Comparison of ENCODE assay signal across 17 cellular contexts in genomic region chr14:22384167-22384549, GRCh38.
DNase-seq lines count a peak whose midpoint lies in the region; ATAC-seq and TF ChIP-seq lines count a peak whose summit lies in the region.
"Had no signal": no experiment of that assay in that cellular context is flagged by ENCODE, and none has a peak within 500 bp of the region (broad histone marks: within the 10 kb centered on the region; RNA-seq: fewer than 3 reads in every experiment).

No MANE protein-coding gene starts in this region.

- H3K27me3 Mint-ChIP-seq in central memory CD8-positive, alpha-beta T cell = no peaks in the 10 kb centered on the region
- H3K27me3 Mint-ChIP-seq: activated CD4-positive, alpha-beta memory T cell treated with anti-CD3 and anti-CD28 coated beads for 36 hours; CD8-positive, alpha-beta memory T cell had no signal

- H3K4me1 Mint-ChIP-seq in central memory CD8-positive, alpha-beta T cell = no peaks in the 10 kb centered on the region
- H3K4me1 Mint-ChIP-seq: CD8-positive, alpha-beta memory T cell had no signal

- H3K36me3 Mint-ChIP-seq in central memory CD8-positive, alpha-beta T cell (ENCODE audit: insufficient read depth) = no peaks in the 10 kb centered on the region
- H3K36me3 Mint-ChIP-seq: activated CD4-positive, alpha-beta memory T cell treated with anti-CD3 and anti-CD28 coated beads for 36 hours; activated naive CD4-positive, alpha-beta T cell treated with anti-CD3 and anti-CD28 coated beads, Interleukin-2, amount 50 U/mL, for 72 hours; CD8-positive, alpha-beta memory T cell had no signal

- peak overlapping the region; percentile 59 for H3K27ac Mint-ChIP-seq in central memory CD8-positive, alpha-beta T cell (ENCODE audit: low read depth)
- H3K27ac Mint-ChIP-seq: activated CD4-positive, alpha-beta memory T cell treated with anti-CD3 and anti-CD28 coated beads for 36 hours; activated naive CD4-positive, alpha-beta T cell treated with anti-CD3 and anti-CD28 coated beads, Interleukin-2, amount 50 U/mL, for 72 hours had no signal

- ATAC-seq in GM21717 (IDR thresholded peaks at IDR 0.05; ENCODE audit: unreplicated experiment) (peak; percentile 6), HG03108 (IDR thresholded peaks at IDR 0.05; ENCODE audit: unreplicated experiment) (peak; percentile 22), left lobe of liver (no peak)
- no peak for ATAC-seq in central memory CD8-positive, alpha-beta T cell (replicated peaks; ENCODE audit: extremely low read depth, poor library complexity, severe bottlenecking)
- ATAC-seq: activated naive CD4-positive, alpha-beta T cell treated with anti-CD3 and anti-CD28 coated beads, Interleukin-2, amount 50 U/mL, for 72 hours; Panc1 had no signal

- H3K4me3 Mint-ChIP-seq in central memory CD8-positive, alpha-beta T cell = no peak overlapping the region
- H3K4me3 Mint-ChIP-seq: activated CD4-positive, alpha-beta memory T cell treated with anti-CD3 and anti-CD28 coated beads for 36 hours; activated T-cell treated with anti-CD3 and anti-CD28 coated beads, Interleukin-2, amount 50 U/mL, for 4 hours; CD8-positive, alpha-beta memory T cell had no signal

- no peak for TF ChIP-seq CTCF in GM10266 (IDR thresholded peaks at IDR 0.05; ENCODE audit: control insufficient read depth, insufficient read depth, low read depth, missing control alignments)

- DNase-seq in GM10266 (ENCODE audit: extremely low spot score) (peak; percentile 11), retina (no peak), left lobe of liver (ENCODE audit: low spot score) (no peak), dedifferentiated amniotic fluid mesenchymal stem cell (ENCODE audit: extremely low spot score) (no peak), DMS153 (lab: John Stamatoyannopoulos, UW) (no peak)
- no peak for DNase-seq in central memory CD8-positive, alpha-beta T cell (ENCODE audit: low spot score in 2 of 2)
- DNase-seq: ACHN; activated CD4-positive, alpha-beta memory T cell treated with anti-CD3 and anti-CD28 coated beads for 36 hours; activated T-cell treated with anti-CD3 and anti-CD28 coated beads, Interleukin-2, amount 50 U/mL, for 4 hours; dermis blood vessel endothelial cell; NCI-H2081; NCI-H526 had no signal

- no peaks in the 10 kb centered on the region for H3K9me3 Mint-ChIP-seq in central memory CD8-positive, alpha-beta T cell
- H3K9me3 Mint-ChIP-seq: activated CD4-positive, alpha-beta memory T cell treated with anti-CD3 and anti-CD28 coated beads for 36 hours; activated naive CD4-positive, alpha-beta T cell treated with anti-CD3 and anti-CD28 coated beads, Interleukin-2, amount 50 U/mL, for 72 hours; activated T-cell treated with anti-CD3 and anti-CD28 coated beads, Interleukin-2, amount 50 U/mL, for 4 hours; CD8-positive, alpha-beta memory T cell had no signal

Comparison
In these comparisons a context has a peak if more than half of its experiments do, and no peak if none do; other contexts are left out.
1. ATAC-seq: peak in GM21717 (single experiment) and HG03108 (single experiment); none in central memory CD8-positive, alpha-beta T cell (single experiment) and left lobe of liver (single experiment).